Comparison of ENCODE assay signal across 19 cellular contexts in the genomic region with DNA sequence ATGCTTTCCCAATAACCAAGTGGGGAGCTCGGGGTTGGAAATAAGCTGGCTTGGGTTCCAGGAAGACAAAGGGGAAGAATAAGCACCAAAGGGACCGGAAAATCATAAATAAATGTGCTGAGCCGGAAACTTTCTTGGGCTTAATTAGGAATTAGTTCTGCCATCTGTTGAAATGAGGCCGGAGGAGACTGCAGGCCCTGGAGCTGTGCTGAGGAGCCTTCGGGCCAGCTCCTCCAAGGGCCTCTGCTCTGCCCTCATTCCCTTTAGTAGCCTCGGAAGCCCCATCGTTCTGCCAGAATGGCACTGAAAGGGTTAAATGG. TPM values are rescaled to one million over a fixed set of nuclear protein-coding genes. Genes with fewer than 3 reads are reported as not detected.
"Had no signal": no experiment of that assay in that cellular context is flagged by ENCODE, and none has a peak within 500 bp of the region (broad histone marks: within the 10 kb centered on the region; RNA-seq: fewer than 3 reads in every experiment).

No MANE protein-coding gene starts in this region.

- ATAC-seq: activated T-cell treated with anti-CD3 and anti-CD28 coated beads, Interleukin-2, amount 50 U/mL, for 4 hours; lower lobe of right lung had no signal

- H3K27ac ChIP-seq: lower lobe of right lung, neutrophil, right lobe of liver had no signal

- H3K27me3 Mint-ChIP-seq: activated naive CD8-positive, alpha-beta T cell treated with anti-CD3 and anti-CD28 coated beads for 36 hours; naive B cell had no signal

- H3K4me1 ChIP-seq: lower lobe of right lung, right lobe of liver had no signal

- H3K4me3 Mint-ChIP-seq: activated naive CD8-positive, alpha-beta T cell treated with anti-CD3 and anti-CD28 coated beads for 36 hours; activated T-cell treated with anti-CD3 and anti-CD28 coated beads, Interleukin-2, amount 50 U/mL, for 4 hours; mesothelial cell of epicardium; naive B cell had no signal

- H3K36me3 ChIP-seq: right lobe of liver had no signal

- H3K36me3 Mint-ChIP-seq: activated naive CD8-positive, alpha-beta T cell treated with anti-CD3 and anti-CD28 coated beads for 36 hours; mesothelial cell of epicardium had no signal

- FAIRE-seq: TTC549 had no signal

- H3K4me1 Mint-ChIP-seq: activated naive CD8-positive, alpha-beta T cell treated with anti-CD3 and anti-CD28 coated beads for 36 hours; mesothelial cell of epicardium; naive B cell had no signal

- H3K4me3 ChIP-seq: coronary artery, lower lobe of right lung, right lobe of liver, suprapubic skin had no signal

- H3K27ac Mint-ChIP-seq: activated naive CD8-positive, alpha-beta T cell treated with anti-CD3 and anti-CD28 coated beads for 36 hours; mesothelial cell of epicardium; naive B cell had no signal

- H3K27me3 ChIP-seq: neutrophil, right lobe of liver, suprapubic skin had no signal

- DNase-seq: activated CD4-positive, alpha-beta T cell treated with anti-CD3 and anti-CD28 coated beads, Interleukin-2, amount 50 U/mL, for 48 hours; activated CD4-positive, CD25-positive, alpha-beta regulatory T cell treated with anti-CD3 and anti-CD28 coated beads, Interleukin-2, amount 50 U/mL, for 72 hours; activated gamma-delta T cell; activated naive CD8-positive, alpha-beta T cell treated with anti-CD3 and anti-CD28 coated beads for 36 hours; activated T-cell treated with anti-CD3 and anti-CD28 coated beads, Interleukin-2, amount 50 U/mL, for 4 hours; effector CD8-positive, alpha-beta T cell; kidney glomerular epithelial cell; lower lobe of right lung; naive B cell; right lobe of liver; stimulated activated CD4-positive, alpha-beta T cell treated with anti-CD3 and anti-CD28 coated beads, Interleukin-12 subunit alpha, Interleukin-12 subunit beta, amount 100 ng/mL, for 4 hours; stimulated activated naive CD4-positive, alpha-beta T cell; T-helper 2 cell had no signal

- H3K9me3 ChIP-seq: lower lobe of right lung, neutrophil, right lobe of liver, suprapubic skin had no signal

- H3K9me3 Mint-ChIP-seq: activated naive CD8-positive, alpha-beta T cell treated with anti-CD3 and anti-CD28 coated beads for 36 hours; activated T-cell treated with anti-CD3 and anti-CD28 coated beads, Interleukin-2, amount 50 U/mL, for 4 hours; mesothelial cell of epicardium; naive B cell had no signal

RNA-seq across cellular contexts. Expression of gene GRIN2C, which starts 36.5 kb away (rescaled TPM):
- total RNA-seq: activated naive CD8-positive, alpha-beta T cell treated with anti-CD3 and anti-CD28 coated beads for 36 hours; epithelial cell of proximal tubule had no signal
